In genomic region chr11:76680517-76681425, GRCh38 we compare ENCODE assay signal across 8 cellular contexts. TPM values are rescaled to one million over a fixed set of nuclear protein-coding genes. Genes with fewer than 3 reads are reported as not detected.
A peak's percentile ranks its signal among the peaks of the same experiment; 100 is the strongest.
DNase-seq lines count a peak whose midpoint lies in the region; ATAC-seq, FAIRE-seq and TF ChIP-seq lines count a peak whose summit lies in the region.

No MANE protein-coding gene starts in this region.

- no peak overlapping the region for H4K8ac ChIP-seq in mesenchymal stem cell (ENCODE audit: low read length)

- H3K14ac ChIP-seq in mesenchymal stem cell (ENCODE audit: low read length in 2 of 2) = no peak overlapping the region

- H4K91ac ChIP-seq in mesenchymal stem cell (ENCODE audit: low read length) = peak overlapping the region; percentile 3

- peaks cover 2% of the 10 kb centered on the region for H3K9me3 ChIP-seq in mesenchymal stem cell (ENCODE audit: control insufficient read depth, low read length)

- no peak for FAIRE-seq in D721Med (lab: Jason Lieb, UNC)

- peak overlapping the region; percentile 27 for H3K9ac ChIP-seq in mesenchymal stem cell (ENCODE audit: low read length)

- H2BK5ac ChIP-seq in mesenchymal stem cell (ENCODE audit: low read depth, low read length, poor library complexity, severe bottlenecking) = no peak overlapping the region

- no peaks in the 10 kb centered on the region for H3K79me1 ChIP-seq in mesenchymal stem cell (replicated peaks; ENCODE audit: low read length, poor library complexity, severe bottlenecking)

- H3K4ac ChIP-seq in mesenchymal stem cell (ENCODE audit: low read depth in 1 of 2, low read length in 2 of 2) = no peak overlapping the region

- no peak overlapping the region for H3K23ac ChIP-seq in mesenchymal stem cell (ENCODE audit: low read length in 2 of 2)

- DNase-seq in D721Med (ENCODE audit: insufficient read length, low spot score) (peak; percentile 97), NCI-H774 (lab: John Stamatoyannopoulos, UW) (peak; percentile 41), mesenchymal stem cell (peak; percentile 77)
- peak; percentile 33 to 34 for DNase-seq in activated CD4-positive, alpha-beta T cell treated with anti-CD3 and anti-CD28 coated beads, Interleukin-2, amount 50 U/mL, for 4 hours
- peak; percentile 15 for DNase-seq in effector CD8-positive, alpha-beta T cell (lab: John Stamatoyannopoulos, UW)
- DNase-seq in stimulated activated CD8-positive, alpha-beta memory T cell treated with anti-CD3 and anti-CD28 coated beads, Interleukin-4, amount 100 ng/mL, for 1 hour (ENCODE audit: low read depth in 2 of 2, low spot score in 1 of 2) = peak; percentile 21 to 30

- WGBS in mesenchymal stem cell = 36% methylated on average over 22 of the region's 22 CpGs

- peak overlapping the region; percentile 33 for H3K4me2 ChIP-seq in mesenchymal stem cell (ENCODE audit: low read length, poor library complexity, severe bottlenecking)

- no peak overlapping the region for H3K27ac ChIP-seq in mesenchymal stem cell (ENCODE audit: low read length, poor library complexity, severe bottlenecking)

- peak; percentile 71 for TF ChIP-seq CTCF in D721Med (IDR thresholded peaks at IDR 0.05; ENCODE audit: insufficient read depth, missing control alignments)

- no peaks in the 10 kb centered on the region for H3K36me3 ChIP-seq in mesenchymal stem cell (ENCODE audit: control insufficient read depth in 1 of 2, insufficient read depth in 2 of 2, low read depth in 1 of 2, low read length in 2 of 2)

- no peak overlapping the region for H2BK15ac ChIP-seq in mesenchymal stem cell (ENCODE audit: low read depth, poor library complexity, severe bottlenecking)

- H3K4me1 ChIP-seq in mesenchymal stem cell (ENCODE audit: control insufficient read depth, insufficient read depth, low read depth, low read length) = peaks cover 4% of the 10 kb centered on the region

- H2AK5ac ChIP-seq in mesenchymal stem cell (ENCODE audit: low read length, severe bottlenecking) = no peak overlapping the region

- H2BK120ac ChIP-seq in mesenchymal stem cell (ENCODE audit: low read depth, low read length) = no peak overlapping the region

- peak; percentile 61 for ATAC-seq in HG02938 (IDR thresholded peaks at IDR 0.05; ENCODE audit: unreplicated experiment)
- no peak for ATAC-seq in GM21390 (IDR thresholded peaks at IDR 0.05; ENCODE audit: unreplicated experiment)

- H3K4me3 ChIP-seq in mesenchymal stem cell (ENCODE audit: insufficient read depth in 1 of 2, low read depth in 1 of 2, low read length in 2 of 2) = no peak overlapping the region

- H2BK12ac ChIP-seq in mesenchymal stem cell (ENCODE audit: low read length in 2 of 2) = no peak overlapping the region

- H2AFZ ChIP-seq in mesenchymal stem cell (ENCODE audit: low read depth, low read length) = no peak overlapping the region

- peaks cover 9 to 50% of the 10 kb centered on the region in 2 experiments for H3K27me3 ChIP-seq in mesenchymal stem cell (ENCODE audit: control insufficient read depth in 1 of 2, insufficient read depth in 1 of 2, low read length in 2 of 2)

- H3K18ac ChIP-seq in mesenchymal stem cell (ENCODE audit: low read depth in 1 of 2, low read length in 2 of 2) = peak overlapping the region in 1 of 2 experiments; percentile 33

RNA-seq across cellular contexts. Expression of gene LRRC32, which starts 10.2 kb away (rescaled TPM):
- 35.9 TPM for polyA plus RNA-seq in mesenchymal stem cell (2013, experiment 1 of 2)
- polyA plus RNA-seq in mesenchymal stem cell (2013, experiment 2 of 2) = 36.0 TPM

Comparison
In these comparisons a context has a peak if more than half of its experiments do, and no peak if none do; other contexts are left out.
1. DNase-seq: peak in every context shown above with its lines; median percentile 97 in D721Med; 77 in mesenchymal stem cell; 41 in NCI-H774; 34 in activated CD4-positive, alpha-beta T cell treated with anti-CD3 and anti-CD28 coated beads, Interleukin-2, amount 50 U/mL, for 4 hours; 26 in stimulated activated CD8-positive, alpha-beta memory T cell treated with anti-CD3 and anti-CD28 coated beads, Interleukin-4, amount 100 ng/mL, for 1 hour; 15 in effector CD8-positive, alpha-beta T cell.